In genomic region chr10:17386616-17387075, GRCh38 we compare ENCODE assay signal across 17 cellular contexts.
DNase-seq lines count a peak whose midpoint lies in the region; ATAC-seq and TF ChIP-seq lines count a peak whose summit lies in the region.
"Had no signal": no experiment of that assay in that cellular context is flagged by ENCODE, and none has a peak within 500 bp of the region (broad histone marks: within the 10 kb centered on the region; RNA-seq: fewer than 3 reads in every experiment).

No MANE protein-coding gene starts in this region.

- CTCF ChIA-PET in naive thymus-derived CD4-positive, alpha-beta T cell (lab: Charles Lee), result no interaction called here

- no peaks in the 10 kb centered on the region for H3K36me3 Mint-ChIP-seq in osteocyte (ENCODE audit: unreplicated experiment)
- peaks cover 0 to 5% (median 0%) of the 10 kb centered on the region in 5 donors for H3K36me3 Mint-ChIP-seq in naive thymus-derived CD4-positive, alpha-beta T cell
- H3K36me3 Mint-ChIP-seq in activated naive CD8-positive, alpha-beta T cell treated with anti-CD3 and anti-CD28 coated beads, Interleukin-2, amount 50 U/mL, for 24 hours (ENCODE audit: low read depth), result no peaks in the 10 kb centered on the region
- H3K36me3 Mint-ChIP-seq: neural progenitor cell had no signal

- H3K27me3 Mint-ChIP-seq in osteocyte (ENCODE audit: unreplicated experiment), result peaks cover 3% of the 10 kb centered on the region
- H3K27me3 Mint-ChIP-seq in naive thymus-derived CD4-positive, alpha-beta T cell, result no peaks in the 10 kb centered on the region
- H3K27me3 Mint-ChIP-seq in activated naive CD8-positive, alpha-beta T cell treated with anti-CD3 and anti-CD28 coated beads, Interleukin-2, amount 50 U/mL, for 24 hours, result no peaks in the 10 kb centered on the region

- DNase-seq in HuH-7.5 (ENCODE audit: low spot score) (peak; percentile 40), NCI-H446 treated with DMSO at 0.1 percent for 48 hours (lab: John Stamatoyannopoulos, UW) (peak; percentile 49), cardiac fibroblast (ENCODE audit: low read depth in 2 of 2) (peak; percentile 32 to 48), osteocyte (ENCODE audit: extremely low spot score, unreplicated experiment) (no peak), GM19238 (ENCODE audit: insufficient read length, low spot score) (no peak)
- DNase-seq in naive thymus-derived CD4-positive, alpha-beta T cell, result no peak
- no peak for DNase-seq in activated naive CD8-positive, alpha-beta T cell treated with anti-CD3 and anti-CD28 coated beads, Interleukin-2, amount 50 U/mL, for 24 hours
- DNase-seq: activated naive CD4-positive, alpha-beta T cell; C1 segment of cervical spinal cord; hippocampal formation; SJCRH30; substantia nigra; WERI-Rb-1 had no signal

- peak overlapping the region; percentile 23 for H3K27ac Mint-ChIP-seq in osteocyte (ENCODE audit: unreplicated experiment)
- no peak overlapping the region for H3K27ac Mint-ChIP-seq in naive thymus-derived CD4-positive, alpha-beta T cell
- no peak overlapping the region for H3K27ac Mint-ChIP-seq in activated naive CD8-positive, alpha-beta T cell treated with anti-CD3 and anti-CD28 coated beads, Interleukin-2, amount 50 U/mL, for 24 hours
- H3K27ac Mint-ChIP-seq: neural progenitor cell had no signal

- POLR2A ChIA-PET in naive thymus-derived CD4-positive, alpha-beta T cell (lab: Charles Lee), result no interaction called here

- no peaks in the 10 kb centered on the region for H3K36me3 ChIP-seq in naive thymus-derived CD4-positive, alpha-beta T cell (ENCODE audit: control insufficient read depth in 2 of 3, insufficient read depth in 3 of 3, low read length in 3 of 3)
- H3K36me3 ChIP-seq: cardiac muscle cell, neural progenitor cell, SJCRH30, WERI-Rb-1 had no signal

- no peaks in the 10 kb centered on the region for H3K4me1 ChIP-seq in naive thymus-derived CD4-positive, alpha-beta T cell (ENCODE audit: control insufficient read depth in 2 of 2, insufficient read depth in 2 of 2, low read length in 2 of 2)
- H3K4me1 ChIP-seq: SJCRH30 had no signal

- intact Hi-C loops in naive thymus-derived CD4-positive, alpha-beta T cell (cut with micrococcal nuclease), result no loop called here

- no peak overlapping the region for H3K4me3 ChIP-seq in cardiac fibroblast (replicated peaks in 1 of 2; ENCODE audit: low read depth in 2 of 2, low read length in 2 of 2)
- no peak overlapping the region for H3K4me3 ChIP-seq in naive thymus-derived CD4-positive, alpha-beta T cell (ENCODE audit: low read length)
- H3K4me3 ChIP-seq: cardiac muscle cell, neural progenitor cell, SJCRH30, smooth muscle cell had no signal

- H3K4me3 Mint-ChIP-seq in osteocyte (ENCODE audit: unreplicated experiment), result no peak overlapping the region
- H3K4me3 Mint-ChIP-seq in naive thymus-derived CD4-positive, alpha-beta T cell, result no peak overlapping the region
- no peak overlapping the region for H3K4me3 Mint-ChIP-seq in activated naive CD8-positive, alpha-beta T cell treated with anti-CD3 and anti-CD28 coated beads, Interleukin-2, amount 50 U/mL, for 24 hours
- H3K4me3 Mint-ChIP-seq: neural progenitor cell had no signal

- TF ChIP-seq CTCF in cardiac fibroblast (IDR thresholded peaks at IDR 0.05; ENCODE audit: low read depth, low read length) (no peak), osteocyte (IDR thresholded peaks at IDR 0.05) (no peak)

- H3K27me3 ChIP-seq in naive thymus-derived CD4-positive, alpha-beta T cell (ENCODE audit: control insufficient read depth in 2 of 2, insufficient read depth in 2 of 2, low read length in 2 of 2), result no peaks in the 10 kb centered on the region
- H3K27me3 ChIP-seq: cardiac muscle cell, neural progenitor cell, SJCRH30 had no signal

- no peak overlapping the region for H3K27ac ChIP-seq in naive thymus-derived CD4-positive, alpha-beta T cell (ENCODE audit: low read depth, low read length)
- H3K27ac ChIP-seq: cardiac muscle cell, neural progenitor cell, SJCRH30, WERI-Rb-1 had no signal

- ATAC-seq in GM18517 (IDR thresholded peaks at IDR 0.05; ENCODE audit: unreplicated experiment), result no peak
- ATAC-seq in naive thymus-derived CD4-positive, alpha-beta T cell, result no peak
- no peak for ATAC-seq in activated naive CD8-positive, alpha-beta T cell treated with anti-CD3 and anti-CD28 coated beads, Interleukin-2, amount 50 U/mL, for 24 hours

- H3K9me3 ChIP-seq in naive thymus-derived CD4-positive, alpha-beta T cell (ENCODE audit: control insufficient read depth in 2 of 3, low read length in 3 of 3), result no peaks in the 10 kb centered on the region
- H3K9me3 ChIP-seq: SJCRH30 had no signal

- H3K4me1 Mint-ChIP-seq in osteocyte (ENCODE audit: unreplicated experiment), result peaks cover 35% of the 10 kb centered on the region
- peaks cover 0 to 3% (median 0%) of the 10 kb centered on the region in 7 donors for H3K4me1 Mint-ChIP-seq in naive thymus-derived CD4-positive, alpha-beta T cell
- H3K4me1 Mint-ChIP-seq in activated naive CD8-positive, alpha-beta T cell treated with anti-CD3 and anti-CD28 coated beads, Interleukin-2, amount 50 U/mL, for 24 hours, result no peaks in the 10 kb centered on the region

- H3K9me3 Mint-ChIP-seq in osteocyte (ENCODE audit: unreplicated experiment), result no peaks in the 10 kb centered on the region
- peaks cover 0 to 3% (median 0%) of the 10 kb centered on the region in 11 donors for H3K9me3 Mint-ChIP-seq in naive thymus-derived CD4-positive, alpha-beta T cell
- no peaks in the 10 kb centered on the region for H3K9me3 Mint-ChIP-seq in activated naive CD8-positive, alpha-beta T cell treated with anti-CD3 and anti-CD28 coated beads, Interleukin-2, amount 50 U/mL, for 24 hours

Comparison
In these comparisons a context has a peak if more than half of its experiments do, and no peak if none do; other contexts are left out.
1. DNase-seq: peak in HuH-7.5 (single experiment), NCI-H446 treated with DMSO at 0.1 percent for 48 hours (single experiment) and cardiac fibroblast (2 of 2); none in osteocyte (single experiment), naive thymus-derived CD4-positive, alpha-beta T cell (0 of 9), activated naive CD8-positive, alpha-beta T cell treated with anti-CD3 and anti-CD28 coated beads, Interleukin-2, amount 50 U/mL, for 24 hours (single experiment) and GM19238 (single experiment).